In the genomic region with DNA sequence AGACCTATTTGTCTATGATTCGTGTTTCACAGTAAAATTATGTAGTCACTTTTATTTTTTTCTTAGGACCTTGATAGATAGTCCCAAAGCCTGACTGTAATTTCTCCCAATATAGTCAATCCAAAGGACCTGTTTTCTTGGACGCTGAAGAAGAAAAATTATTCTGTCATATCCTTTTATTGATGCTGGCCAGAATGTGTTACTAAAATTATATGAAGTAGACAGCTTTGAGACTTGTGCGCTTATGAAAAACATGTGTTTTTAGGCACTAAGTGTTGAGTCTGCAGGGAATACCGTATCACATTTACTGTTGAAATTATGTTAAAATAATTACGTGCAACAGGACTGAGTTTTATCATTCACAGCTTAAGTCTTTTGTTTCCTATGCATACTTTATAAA, we compare ENCODE assay signal across 23 cellular contexts. TPM values are rescaled to one million over a fixed set of nuclear protein-coding genes. Genes with fewer than 3 reads are reported as not detected.
A peak's percentile ranks its signal among the peaks of the same experiment; 100 is the strongest.
DNase-seq lines count a peak whose midpoint lies in the region; ATAC-seq and TF ChIP-seq lines count a peak whose summit lies in the region.
"Had no signal": no experiment of that assay in that cellular context is flagged by ENCODE, and none has a peak within 500 bp of the region (broad histone marks: within the 10 kb centered on the region; RNA-seq: fewer than 3 reads in every experiment).

No MANE protein-coding gene starts in this region.

- no peaks in the 10 kb centered on the region for H3K9me3 Mint-ChIP-seq in MCF 10A (ENCODE audit: unreplicated experiment)
- H3K9me3 Mint-ChIP-seq in chondrocyte (ENCODE audit: low read depth), result no peaks in the 10 kb centered on the region
- H3K9me3 Mint-ChIP-seq: activated naive CD8-positive, alpha-beta T cell treated with anti-CD3 and anti-CD28 coated beads, Interleukin-2, amount 10 ng/mL, durations not matched to agents 7 days and 5 days; activated T-helper 17 cell treated with anti-CD3 and anti-CD28 coated beads, Interleukin-2, amount 50 U/mL, for 72 hours; mesothelial cell of epicardium; nephron progenitor cell had no signal

- no TSS peak for BruUV-seq in MCF 10A (replicated peaks; lab: Mats Ljungman, UMichigan)

- H3K27me3 ChIP-seq in breast epithelium, result no peaks in the 10 kb centered on the region
- no peaks in the 10 kb centered on the region for H3K27me3 ChIP-seq in muscle layer of colon (ENCODE audit: control insufficient read depth in 1 of 2, insufficient read depth in 2 of 2, low read length in 2 of 2)
- no peaks in the 10 kb centered on the region for H3K27me3 ChIP-seq in uterus
- H3K27me3 ChIP-seq: upper lobe of left lung had no signal

- no peak for TF ChIP-seq CTCF in MCF 10A (IDR thresholded peaks at IDR 0.05; ENCODE audit: unreplicated experiment)
- no peak for TF ChIP-seq CTCF in breast epithelium (IDR thresholded peaks at IDR 0.05)
- no peak for TF ChIP-seq CTCF in chondrocyte (IDR thresholded peaks at IDR 0.05)
- no peak for TF ChIP-seq CTCF in uterus (IDR thresholded peaks at IDR 0.05)

- CTCF ChIA-PET in MCF 10A (lab: Yijun Ruan, JAX), result interaction anchor here (14.6 kb wide), 1 partner anchor 45 kb away, joined by 409 read pairs; no protein-coding TSS in a partner anchor

- DNase-seq in MCF 10A (ENCODE audit: unreplicated experiment) (no peak), breast epithelium (ENCODE audit: low spot score in 2 of 2) (no peak), chondrocyte (ENCODE audit: low spot score) (no peak), uterus (no peak), NCI-H2196 treated with DMSO at 0.1 percent for 48 hours (lab: John Stamatoyannopoulos, UW; ENCODE audit: unreplicated experiment) (no peak)
- DNase-seq: 8988T; activated CD4-positive, alpha-beta T cell treated with anti-CD3 and anti-CD28 coated beads for 48 hours; activated CD8-positive, alpha-beta memory T cell treated with anti-CD3 and anti-CD28 coated beads, Interleukin-2, amount 10 ng/mL, durations not matched to agents 7 days and 5 days; activated naive CD8-positive, alpha-beta T cell treated with anti-CD3 and anti-CD28 coated beads, Interleukin-2, amount 10 ng/mL, durations not matched to agents 7 days and 5 days; NCI-H1105; NCI-H2107; NCI-H524; nephron progenitor cell; RPMI8226; stimulated activated CD4-positive, alpha-beta T cell treated with anti-CD3 and anti-CD28 coated beads, Interleukin-4, amount 100 ng/mL, for 1 hour; stimulated activated naive CD8-positive, alpha-beta T cell treated with anti-CD3 and anti-CD28 coated beads, Interleukin-15, Interleukin-2, amounts not matched to agents 100 U/mL and 50 U/mL, for 24 hours; SW 1271; upper lobe of left lung had no signal

- H3K27ac ChIP-seq in breast epithelium (no peak overlapping the region), muscle layer of colon (ENCODE audit: low read depth, low read length) (peak overlapping the region; percentile 63), uterus (peak overlapping the region; percentile 88 to 96)
- H3K27ac ChIP-seq: upper lobe of left lung had no signal

- H3K4me3 Mint-ChIP-seq in MCF 10A (ENCODE audit: unreplicated experiment), result no peak overlapping the region
- peak overlapping the region; percentile 4 for H3K4me3 Mint-ChIP-seq in chondrocyte (ENCODE audit: unreplicated experiment)
- H3K4me3 Mint-ChIP-seq: activated CD8-positive, alpha-beta memory T cell treated with anti-CD3 and anti-CD28 coated beads, Interleukin-2, amount 10 ng/mL, durations not matched to agents 7 days and 5 days; activated naive CD8-positive, alpha-beta T cell treated with anti-CD3 and anti-CD28 coated beads, Interleukin-2, amount 10 ng/mL, durations not matched to agents 7 days and 5 days; activated T-helper 17 cell treated with anti-CD3 and anti-CD28 coated beads, Interleukin-2, amount 50 U/mL, for 72 hours; mesothelial cell of epicardium; nephron progenitor cell had no signal

- intact Hi-C loops in MCF 10A (cut with micrococcal nuclease), result no loop called here
- intact Hi-C loops in breast epithelium (cut with DNase I; ENCODE audit: low total_unique reads), result no loop called here
- intact Hi-C loops in uterus (cut with DNase I; ENCODE audit: low total_unique reads), result no loop called here

- peaks cover 0 to 20% of the 10 kb centered on the region in 2 donors for H3K4me1 ChIP-seq in breast epithelium
- peaks cover 79% of the 10 kb centered on the region for H3K4me1 ChIP-seq in muscle layer of colon (ENCODE audit: insufficient read depth, low read length)
- H3K4me1 ChIP-seq in uterus, result peaks cover 4% of the 10 kb centered on the region in 2 donors

- H3K4me3 ChIP-seq in breast epithelium (no peak overlapping the region), muscle layer of colon (ENCODE audit: low read depth in 1 of 2, low read length in 2 of 2) (no peak overlapping the region), uterus (no peak overlapping the region)
- H3K4me3 ChIP-seq: upper lobe of left lung had no signal

- H3K36me3 ChIP-seq in breast epithelium (no peaks in the 10 kb centered on the region), muscle layer of colon (ENCODE audit: insufficient read depth, low read length) (no peaks in the 10 kb centered on the region), uterus (no peaks in the 10 kb centered on the region)
- H3K36me3 ChIP-seq: upper lobe of left lung had no signal

- TF ChIP-seq POLR2A in breast epithelium (IDR thresholded peaks at IDR 0.05), result no peak
- TF ChIP-seq POLR2A in uterus (IDR thresholded peaks at IDR 0.05), result no peak

- H3K27ac Mint-ChIP-seq in MCF 10A (ENCODE audit: low read depth, unreplicated experiment), result peak overlapping the region; percentile 79
- peak overlapping the region; percentile 86 for H3K27ac Mint-ChIP-seq in chondrocyte (ENCODE audit: unreplicated experiment)
- H3K27ac Mint-ChIP-seq: activated CD8-positive, alpha-beta memory T cell treated with anti-CD3 and anti-CD28 coated beads, Interleukin-2, amount 10 ng/mL, durations not matched to agents 7 days and 5 days; activated naive CD8-positive, alpha-beta T cell treated with anti-CD3 and anti-CD28 coated beads, Interleukin-2, amount 10 ng/mL, durations not matched to agents 7 days and 5 days; mesothelial cell of epicardium; nephron progenitor cell had no signal

- peaks cover 14% of the 10 kb centered on the region for H3K36me3 Mint-ChIP-seq in MCF 10A (ENCODE audit: insufficient read depth, unreplicated experiment)
- H3K36me3 Mint-ChIP-seq in chondrocyte (ENCODE audit: low read depth), result no peaks in the 10 kb centered on the region

- H3K9ac ChIP-seq in muscle layer of colon (ENCODE audit: low read length), result no peak overlapping the region

- ATAC-seq in HG02588 (IDR thresholded peaks at IDR 0.05; ENCODE audit: unreplicated experiment) (no peak), GM18909 (IDR thresholded peaks at IDR 0.05; ENCODE audit: poor library complexity, unreplicated experiment) (no peak)
- ATAC-seq: activated CD8-positive, alpha-beta memory T cell treated with anti-CD3 and anti-CD28 coated beads, Interleukin-2, amount 10 ng/mL, durations not matched to agents 7 days and 5 days; activated T-helper 17 cell treated with anti-CD3 and anti-CD28 coated beads, Interleukin-2, amount 50 U/mL, for 72 hours; stimulated activated naive CD8-positive, alpha-beta T cell treated with anti-CD3 and anti-CD28 coated beads, Interleukin-15, Interleukin-2, amounts not matched to agents 100 U/mL and 50 U/mL, for 24 hours had no signal

- H3K27me3 Mint-ChIP-seq in MCF 10A (ENCODE audit: insufficient read depth, unreplicated experiment) (no peaks in the 10 kb centered on the region), chondrocyte (ENCODE audit: low read depth) (no peaks in the 10 kb centered on the region)
- H3K27me3 Mint-ChIP-seq: activated CD8-positive, alpha-beta memory T cell treated with anti-CD3 and anti-CD28 coated beads, Interleukin-2, amount 10 ng/mL, durations not matched to agents 7 days and 5 days; activated naive CD8-positive, alpha-beta T cell treated with anti-CD3 and anti-CD28 coated beads, Interleukin-2, amount 10 ng/mL, durations not matched to agents 7 days and 5 days; activated T-helper 17 cell treated with anti-CD3 and anti-CD28 coated beads, Interleukin-2, amount 50 U/mL, for 72 hours had no signal

- H3K9me3 ChIP-seq in breast epithelium, result no peaks in the 10 kb centered on the region
- no peaks in the 10 kb centered on the region for H3K9me3 ChIP-seq in muscle layer of colon (ENCODE audit: low read length)
- H3K9me3 ChIP-seq in uterus, result no peaks in the 10 kb centered on the region
- H3K9me3 ChIP-seq: upper lobe of left lung had no signal

- POLR2A ChIA-PET in MCF 10A (lab: Yijun Ruan, JAX), result interaction anchor here (0.8 to 6.6 kb wide), 3 partner anchors 11 to 33 kb away, joined by 3 to 110 read pairs (median 63); partner anchors contain the start of gene TES

- H3K4me1 Mint-ChIP-seq in MCF 10A (ENCODE audit: insufficient read depth, unreplicated experiment) (peaks cover 64% of the 10 kb centered on the region), chondrocyte (ENCODE audit: low read depth) (peaks cover 97% of the 10 kb centered on the region)

RNA-seq across cellular contexts. Expression of gene TES, which starts 17.9 kb away (rescaled TPM):
- total RNA-seq in MCF 10A (2022) (150 and 162 TPM in 2 replicates), breast epithelium (100 to 1,000 TPM in 1 of 3 donors, 10 to 100 TPM in 2; 29.0 to 146 (median 88.5) TPM), chondrocyte (157 to 261 TPM (median 247 TPM) in 3 replicates), uterus (100 to 1,000 TPM; 115 to 189 (median 146) TPM)

Comparison
In these comparisons a context has a peak if more than half of its experiments do, and no peak if none do; other contexts are left out.
1. H3K27ac ChIP-seq: peak in muscle layer of colon (single experiment) and uterus (2 of 2); none in breast epithelium (0 of 2).